Comparison of ENCODE assay signal across 33 cellular contexts in the genomic region with DNA sequence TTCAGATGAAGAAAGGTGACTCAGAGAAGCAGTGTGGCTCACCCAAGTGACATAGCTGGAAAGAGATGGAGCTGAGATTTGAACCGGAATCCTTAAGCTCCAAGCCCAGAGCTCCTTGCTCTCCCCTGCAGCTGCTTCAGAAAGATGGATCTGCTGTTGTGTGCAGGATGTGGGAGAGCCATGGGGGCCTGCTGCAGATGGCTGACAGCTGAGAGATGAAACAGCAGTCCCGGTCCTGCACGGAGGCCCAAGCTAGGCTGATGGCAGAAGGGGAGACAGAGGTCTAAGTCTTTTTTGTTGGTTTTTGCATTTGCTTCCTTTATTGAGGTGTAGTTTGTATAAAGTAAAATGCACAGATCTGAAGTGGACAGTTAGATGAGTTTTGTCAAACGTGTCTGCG.
"Had no signal": no experiment of that assay in that cellular context is flagged by ENCODE, and none has a peak within 500 bp of the region (broad histone marks: within the 10 kb centered on the region; RNA-seq: fewer than 3 reads in every experiment).

No MANE protein-coding gene starts in this region.

- DNase-seq: activated B cell treated with CpG ODN at 0.5 μM for 24 hours; activated CD4-positive, alpha-beta memory T cell treated with anti-CD3 and anti-CD28 coated beads for 36 hours; activated CD4-positive, alpha-beta T cell treated with anti-CD3 and anti-CD28 coated beads for 36 hours; activated CD4-positive, alpha-beta T cell treated with anti-CD3 and anti-CD28 coated beads, Interleukin-2, amount 10 ng/mL, durations not matched to agents 24 days and 14 days; activated CD8-positive, alpha-beta memory T cell treated with anti-CD3 and anti-CD28 coated beads, Interleukin-2, amount 10 ng/mL, durations not matched to agents 7 days and 5 days; activated CD8-positive, alpha-beta memory T cell treated with anti-CD3 and anti-CD28 coated beads, Interleukin-2, amount 50 U/mL, for 48 hours; activated CD8-positive, alpha-beta T cell treated with anti-CD3 and anti-CD28 coated beads, Interleukin-2, amount 10 ng/mL, durations not matched to agents 7 days and 5 days; activated gamma-delta T cell; activated naive CD4-positive, alpha-beta T cell; activated naive CD4-positive, alpha-beta T cell treated with anti-CD3 and anti-CD28 coated beads, Interleukin-2, amount 10 ng/mL, durations not matched to agents 7 days and 5 days; activated naive CD8-positive, alpha-beta T cell treated with anti-CD3 and anti-CD28 coated beads, Interleukin-2, amount 10 ng/mL, durations not matched to agents 7 days and 5 days; activated T-cell treated with anti-CD3 and anti-CD28 coated beads for 4 hours; activated T-cell treated with anti-CD3 and anti-CD28 coated beads, Interleukin-2, amount 50 U/mL, for 24 hours; activated T-cell treated with anti-CD3 and anti-CD28 coated beads, Interleukin-2, amount 50 U/mL, for 72 hours; central memory CD4-positive, alpha-beta T cell; cerebellar nuclear complex; colonic mucosa; effector CD8-positive, alpha-beta T cell; esophagus squamous epithelium; foreskin melanocyte; head of caudate nucleus; T-helper 17 cell; T1000; WERI-Rb-1 had no signal

- H3K4me1 ChIP-seq: ascending aorta, breast epithelium, colonic mucosa, esophagus squamous epithelium, gastroesophageal sphincter had no signal

- ATAC-seq: activated CD4-positive, alpha-beta T cell treated with anti-CD3 and anti-CD28 coated beads for 36 hours; activated CD4-positive, CD25-positive, alpha-beta regulatory T cell treated with anti-CD3 and anti-CD28 coated beads, Interleukin-2, amount 50 U/mL, for 24 hours; activated CD8-positive, alpha-beta memory T cell treated with anti-CD3 and anti-CD28 coated beads, Interleukin-2, amount 10 ng/mL, durations not matched to agents 7 days and 5 days; activated CD8-positive, alpha-beta T cell treated with anti-CD3 and anti-CD28 coated beads, Interleukin-2, amount 10 ng/mL, durations not matched to agents 7 days and 5 days; activated naive CD4-positive, alpha-beta T cell treated with anti-CD3 and anti-CD28 coated beads, Interleukin-2, amount 50 U/mL, for 72 hours; activated T-cell treated with anti-CD3 and anti-CD28 coated beads, Interleukin-2, amount 50 U/mL, for 72 hours; gastroesophageal sphincter; T-helper 17 cell had no signal

- H3K36me3 ChIP-seq: ascending aorta, breast epithelium, cardiac muscle cell, colonic mucosa, esophagus squamous epithelium, gastroesophageal sphincter, WERI-Rb-1 had no signal

- H3K27me3 ChIP-seq: ascending aorta, breast epithelium, cardiac muscle cell, colonic mucosa had no signal

- FAIRE-seq: endometrium, endothelial cell of umbilical vein had no signal

- H3K9me3 ChIP-seq: ascending aorta, breast epithelium, colonic mucosa, esophagus squamous epithelium, gastroesophageal sphincter had no signal

- H3K27ac ChIP-seq: ascending aorta, breast epithelium, cardiac muscle cell, colonic mucosa, epithelial cell of prostate, esophagus squamous epithelium, gastroesophageal sphincter, WERI-Rb-1 had no signal

- H3K4me3 ChIP-seq: ascending aorta, breast epithelium, cardiac muscle cell, colonic mucosa, esophagus squamous epithelium, gastroesophageal sphincter had no signal
